In the genomic region with DNA sequence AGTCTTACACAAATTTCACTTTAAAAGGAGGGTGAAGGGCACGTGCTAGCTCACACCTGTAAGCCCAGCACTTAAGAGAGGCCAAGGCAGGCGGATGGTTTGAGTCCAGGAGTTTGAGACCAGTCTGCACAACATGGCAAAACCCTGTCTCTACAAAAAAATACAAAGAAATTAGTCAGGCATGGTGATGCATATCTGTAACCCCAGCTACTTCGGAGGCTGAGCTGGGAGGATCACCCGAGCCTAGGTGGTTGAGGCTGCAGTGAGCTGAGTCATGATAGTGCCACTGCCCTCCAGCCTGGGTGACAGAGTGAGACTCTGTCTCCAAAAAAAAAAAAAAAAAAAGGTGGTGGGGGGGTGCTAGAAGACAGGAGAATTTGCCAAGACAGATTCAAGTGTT, we compare ENCODE assay signal across 10 cellular contexts.
DNase-seq lines count a peak whose midpoint lies in the region; ATAC-seq and TF ChIP-seq lines count a peak whose summit lies in the region.
"Had no signal": no experiment of that assay in that cellular context is flagged by ENCODE, and none has a peak within 500 bp of the region (broad histone marks: within the 10 kb centered on the region; RNA-seq: fewer than 3 reads in every experiment).

No MANE protein-coding gene starts in this region.

- peak overlapping the region; percentile 96 for H3K27ac Mint-ChIP-seq in activated CD4-positive, alpha-beta T cell treated with anti-CD3 and anti-CD28 coated beads, Interleukin-2, amount 10 ng/mL, durations not matched to agents 24 days and 14 days
- peak overlapping the region; percentile 9 to 85 for H3K27ac Mint-ChIP-seq in effector memory CD8-positive, alpha-beta T cell
- no peak overlapping the region for H3K27ac Mint-ChIP-seq in osteocyte (ENCODE audit: unreplicated experiment)

- no peaks in the 10 kb centered on the region for H3K9me3 ChIP-seq in Karpas-422 (ENCODE audit: low read length)
- H3K9me3 ChIP-seq: prostate gland had no signal

- peak overlapping the region; percentile 66 for H3K27ac ChIP-seq in Karpas-422 (ENCODE audit: low read length)
- H3K27ac ChIP-seq: prostate gland had no signal

- peak; percentile 67 for ATAC-seq in effector memory CD8-positive, alpha-beta T cell (replicated peaks)

- no peaks in the 10 kb centered on the region for H3K27me3 ChIP-seq in Karpas-422 (ENCODE audit: low read length)

- peak overlapping the region; percentile 25 for H3K4me2 ChIP-seq in Karpas-422 (ENCODE audit: low read depth, low read length, poor library complexity, severe bottlenecking)

- H3K4me1 ChIP-seq in Karpas-422 (ENCODE audit: low read length), result peaks cover 47% of the 10 kb centered on the region
- H3K4me1 ChIP-seq: prostate gland had no signal

- no peak for TF ChIP-seq CTCF in osteocyte (IDR thresholded peaks at IDR 0.05)

- H3K79me2 ChIP-seq in Karpas-422 (ENCODE audit: low read length), result peaks cover 81% of the 10 kb centered on the region

- H3K27me3 Mint-ChIP-seq in activated CD4-positive, alpha-beta T cell treated with anti-CD3 and anti-CD28 coated beads, Interleukin-2, amount 10 ng/mL, durations not matched to agents 24 days and 14 days, result no peaks in the 10 kb centered on the region
- H3K27me3 Mint-ChIP-seq in effector memory CD8-positive, alpha-beta T cell, result no peaks in the 10 kb centered on the region
- no peaks in the 10 kb centered on the region for H3K27me3 Mint-ChIP-seq in osteocyte (ENCODE audit: unreplicated experiment)

- no peak for DNase-seq in Karpas-422
- no peak for DNase-seq in activated CD4-positive, alpha-beta T cell treated with anti-CD3 and anti-CD28 coated beads, Interleukin-2, amount 10 ng/mL, durations not matched to agents 24 days and 14 days
- no peak for DNase-seq in effector memory CD8-positive, alpha-beta T cell
- DNase-seq in stimulated activated CD8-positive, alpha-beta memory T cell treated with anti-CD3 and anti-CD28 coated beads, Interleukin-15, amount 100 ng/mL, for 48 hours (ENCODE audit: low read depth in 2 of 2), result peak; percentile 58 to 78
- DNase-seq in HPDE6-E6E7 (ENCODE audit: extremely low spot score), result no peak
- no peak for DNase-seq in DMS79 treated with DMSO at 0.1 percent for 48 hours (lab: John Stamatoyannopoulos, UW)
- no peak for DNase-seq in osteocyte (ENCODE audit: extremely low spot score, unreplicated experiment)
- DNase-seq: DMS79, NCI-H69 had no signal

- no peak overlapping the region for H2AFZ ChIP-seq in Karpas-422 (ENCODE audit: low read length)

- peak overlapping the region; percentile 64 for H3K4me3 Mint-ChIP-seq in activated CD4-positive, alpha-beta T cell treated with anti-CD3 and anti-CD28 coated beads, Interleukin-2, amount 10 ng/mL, durations not matched to agents 24 days and 14 days
- peak overlapping the region; percentile 32 to 65 for H3K4me3 Mint-ChIP-seq in effector memory CD8-positive, alpha-beta T cell
- no peak overlapping the region for H3K4me3 Mint-ChIP-seq in osteocyte (ENCODE audit: unreplicated experiment)

- H3K9me2 ChIP-seq in Karpas-422 (replicated peaks; ENCODE audit: insufficient read depth, low read length), result no peaks in the 10 kb centered on the region

- peak overlapping the region; percentile 44; the same call in 1 of the 2 replicates for H3K9ac ChIP-seq in Karpas-422 (ENCODE audit: low read length)

- peaks cover 8% of the 10 kb centered on the region for H3K9me3 Mint-ChIP-seq in activated CD4-positive, alpha-beta T cell treated with anti-CD3 and anti-CD28 coated beads, Interleukin-2, amount 10 ng/mL, durations not matched to agents 24 days and 14 days
- no peaks in the 10 kb centered on the region for H3K9me3 Mint-ChIP-seq in effector memory CD8-positive, alpha-beta T cell
- H3K9me3 Mint-ChIP-seq in osteocyte (ENCODE audit: unreplicated experiment), result no peaks in the 10 kb centered on the region

- intact Hi-C loops in activated CD4-positive, alpha-beta T cell treated with anti-CD3 and anti-CD28 coated beads, Interleukin-2, amount 10 ng/mL, durations not matched to agents 24 days and 14 days (cut with micrococcal nuclease), result loop anchor here (1.0 kb wide), 1 partner anchor 58 kb away; no protein-coding TSS in a partner anchor

- H4K20me1 ChIP-seq in Karpas-422 (ENCODE audit: insufficient read depth, low read depth, low read length), result no peaks in the 10 kb centered on the region

- H3K36me3 Mint-ChIP-seq in activated CD4-positive, alpha-beta T cell treated with anti-CD3 and anti-CD28 coated beads, Interleukin-2, amount 10 ng/mL, durations not matched to agents 24 days and 14 days (ENCODE audit: low read depth), result peaks cover 49% of the 10 kb centered on the region
- peaks cover 59% of the 10 kb centered on the region for H3K36me3 Mint-ChIP-seq in effector memory CD8-positive, alpha-beta T cell (ENCODE audit: insufficient read depth)
- peaks cover 36% of the 10 kb centered on the region for H3K36me3 Mint-ChIP-seq in osteocyte (ENCODE audit: unreplicated experiment)

- no peak overlapping the region for H3K4me3 ChIP-seq in Karpas-422 (ENCODE audit: low read length)
- H3K4me3 ChIP-seq: prostate gland had no signal

- peaks cover 27% of the 10 kb centered on the region for H3K36me3 ChIP-seq in Karpas-422 (ENCODE audit: insufficient read depth, low read length)
- H3K36me3 ChIP-seq: prostate gland had no signal

- peaks cover 58% of the 10 kb centered on the region for H3K4me1 Mint-ChIP-seq in activated CD4-positive, alpha-beta T cell treated with anti-CD3 and anti-CD28 coated beads, Interleukin-2, amount 10 ng/mL, durations not matched to agents 24 days and 14 days
- peaks cover 51 to 73% of the 10 kb centered on the region in 2 donors for H3K4me1 Mint-ChIP-seq in effector memory CD8-positive, alpha-beta T cell (ENCODE audit: low read depth in 2 of 2)
- H3K4me1 Mint-ChIP-seq in osteocyte (ENCODE audit: unreplicated experiment), result peaks cover 4% of the 10 kb centered on the region

Comparison
In these comparisons a context has a peak if more than half of its experiments do, and no peak if none do; other contexts are left out.
1. DNase-seq: peak in stimulated activated CD8-positive, alpha-beta memory T cell treated with anti-CD3 and anti-CD28 coated beads, Interleukin-15, amount 100 ng/mL, for 48 hours (2 of 2); none in Karpas-422 (single experiment), activated CD4-positive, alpha-beta T cell treated with anti-CD3 and anti-CD28 coated beads, Interleukin-2, amount 10 ng/mL, durations not matched to agents 24 days and 14 days (single experiment), effector memory CD8-positive, alpha-beta T cell (0 of 3), HPDE6-E6E7 (single experiment), DMS79 treated with DMSO at 0.1 percent for 48 hours (single experiment) and osteocyte (single experiment).